Comparison of ENCODE assay signal across 8 cellular contexts in the genomic region with DNA sequence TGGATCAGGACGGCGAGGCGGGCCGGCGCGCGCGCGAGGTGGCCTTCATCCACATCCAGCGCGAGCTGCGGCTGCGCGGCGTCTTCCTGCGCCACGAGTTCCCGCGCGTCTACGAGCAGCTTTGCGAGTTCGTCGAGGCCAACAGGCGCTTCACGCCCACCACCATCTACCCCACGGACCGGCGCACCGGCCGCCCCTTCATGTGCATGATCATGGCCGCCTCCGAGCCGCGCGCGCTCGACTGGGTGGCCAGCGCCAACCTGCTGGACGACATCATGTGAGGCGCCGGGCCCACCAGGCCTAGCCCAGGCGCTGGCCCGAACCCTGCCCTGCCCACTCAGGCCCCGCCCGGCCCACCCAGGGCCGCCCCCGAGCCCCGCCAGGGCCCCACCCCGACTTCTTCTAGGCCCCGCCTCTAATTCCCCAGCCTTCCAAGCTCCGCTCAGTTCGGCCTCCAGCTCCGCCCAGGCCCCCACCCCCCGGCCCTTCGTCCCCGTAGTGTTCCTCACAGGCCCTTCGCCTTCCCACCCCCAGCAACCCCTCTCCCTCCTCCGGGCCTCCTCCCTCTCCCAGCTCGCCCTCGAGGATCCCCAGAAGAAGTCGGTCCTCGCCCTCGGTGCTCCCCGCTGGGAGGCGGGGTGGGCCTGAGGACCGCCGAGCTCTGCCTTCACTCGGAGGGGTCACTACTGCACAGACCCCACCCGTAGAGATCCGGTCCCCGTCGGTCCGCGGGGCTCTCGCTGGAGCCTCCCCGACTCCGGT. TPM values are rescaled to one million over a fixed set of nuclear protein-coding genes. Genes with fewer than 3 reads are reported as not detected.
DNase-seq lines count a peak whose midpoint lies in the region; ATAC-seq and TF ChIP-seq lines count a peak whose summit lies in the region.

No MANE protein-coding gene starts in this region.

- DNase-seq in 8988T (peak; percentile 92), GM13977 (ENCODE audit: low spot score) (peak; percentile 68), SK-N-DZ (ENCODE audit: low spot score) (peak; percentile 55), mucosa of descending colon (peak; percentile 85 to 86 (median 86)), kidney glomerular epithelial cell (lab: John Stamatoyannopoulos, UW) (no peak), posterior cingulate gyrus (no peak)
- no peak for DNase-seq in effector memory CD8-positive, alpha-beta T cell

- H3K27ac Mint-ChIP-seq in effector memory CD8-positive, alpha-beta T cell, result peak overlapping the region; percentile 93 to 94

- H3K4me3 Mint-ChIP-seq in effector memory CD8-positive, alpha-beta T cell, result peak overlapping the region; percentile 92

- H3K36me3 ChIP-seq in mucosa of descending colon (ENCODE audit: low read depth), result no peaks in the 10 kb centered on the region

- no peaks in the 10 kb centered on the region for H3K9me3 Mint-ChIP-seq in effector memory CD8-positive, alpha-beta T cell

- H3K9me3 ChIP-seq in mucosa of descending colon, result no peaks in the 10 kb centered on the region

- peak overlapping the region; percentile 54 for H3K4me3 ChIP-seq in mucosa of descending colon

- peaks cover 31% of the 10 kb centered on the region for H3K4me1 ChIP-seq in mucosa of descending colon (ENCODE audit: low read depth)

- in situ Hi-C loops in GM13977 (cut with MboI; ENCODE audit: low pct_unique_long_range_greater_than_20kb, low sequenced_read_pairs, unreplicated experiment), result no loop called here

- TF ChIP-seq CTCF in GM13977 (IDR thresholded peaks at IDR 0.05; ENCODE audit: extremely low read depth, insufficient read depth, missing control alignments) (no peak), mucosa of descending colon (IDR thresholded peaks at IDR 0.05) (no peak)

- intact Hi-C loops in mucosa of descending colon (cut with DNase I, micrococcal nuclease) (no loop called here), posterior cingulate gyrus (cut with DNase I) (loop anchor here (10.0 kb wide), 1 partner anchor 98 kb away; a partner anchor contains a TSS)

- H3K27me3 Mint-ChIP-seq in effector memory CD8-positive, alpha-beta T cell, result peaks cover 0 to 11% of the 10 kb centered on the region in 2 donors

- H3K4me1 Mint-ChIP-seq in effector memory CD8-positive, alpha-beta T cell (ENCODE audit: low read depth in 2 of 2), result peaks cover 15 to 16% of the 10 kb centered on the region in 2 donors

- H3K36me3 Mint-ChIP-seq in effector memory CD8-positive, alpha-beta T cell (ENCODE audit: insufficient read depth), result peaks cover 58% of the 10 kb centered on the region

- no peak for ATAC-seq in effector memory CD8-positive, alpha-beta T cell (replicated peaks)
- ATAC-seq in mucosa of descending colon (peak; percentile 50), HG03378 (IDR thresholded peaks at IDR 0.05; ENCODE audit: unreplicated experiment) (no peak)

RNA-seq across cellular contexts. Expression of a gene that starts 2.0 kb away (rescaled TPM):
- polyA plus RNA-seq in SK-N-DZ (2014; cell fraction: cytosol; rRNA removed), result 83.9 and 129 TPM in 2 replicates
- polyA plus RNA-seq in SK-N-DZ (2014; cell fraction: nucleus; rRNA removed), result 114 and 184 TPM in 2 replicates
- total RNA-seq in mucosa of descending colon, result 100 to 1,000 TPM in 2 of 3 donors, 10 to 100 TPM in 1; 96.4 to 163 (median 102) TPM

RNA-seq across cellular contexts. Expression of a gene that starts 4.9 kb away (rescaled TPM):
- polyA plus RNA-seq in SK-N-DZ (2014; cell fraction: cytosol; rRNA removed), result 3.3 and 5.7 TPM in 2 replicates
- 151 and 179 TPM in 2 replicates for polyA plus RNA-seq in SK-N-DZ (2014; cell fraction: nucleus; rRNA removed)
- total RNA-seq in mucosa of descending colon, result 10 to 100 TPM; 15.4 to 43.8 (median 18.5) TPM

RNA-seq across cellular contexts. Expression of a gene that starts 5.0 kb away (rescaled TPM):
- 0.28 and 1.1 TPM in 2 replicates for polyA plus RNA-seq in SK-N-DZ (2014; cell fraction: cytosol; rRNA removed)
- polyA plus RNA-seq in SK-N-DZ (2014; cell fraction: nucleus; rRNA removed), result 9.8 and 12.7 TPM in 2 replicates
- total RNA-seq in mucosa of descending colon, result 10 to 100 TPM in 2 of 3 donors, 1 to 10 TPM in 1; 7.4 to 21.6 (median 16.4) TPM

RNA-seq across cellular contexts. Expression of a gene that starts 18.9 kb away (rescaled TPM):
- 448 and 474 TPM in 2 replicates for polyA plus RNA-seq in SK-N-DZ (2014; cell fraction: cytosol; rRNA removed)
- polyA plus RNA-seq in SK-N-DZ (2014; cell fraction: nucleus; rRNA removed), result 397 and 472 TPM in 2 replicates
- total RNA-seq in mucosa of descending colon, result 100 to 1,000 TPM; 311 to 445 (median 397) TPM

RNA-seq across cellular contexts. Expression of a gene that starts 39.1 kb away (rescaled TPM):
- 37.1 and 39.3 TPM in 2 replicates for polyA plus RNA-seq in SK-N-DZ (2014; cell fraction: cytosol; rRNA removed)
- 55.2 and 61.2 TPM in 2 replicates for polyA plus RNA-seq in SK-N-DZ (2014; cell fraction: nucleus; rRNA removed)
- total RNA-seq in mucosa of descending colon, result 10 to 100 TPM; 19.6 to 28.2 (median 21.1) TPM

Comparison
In these comparisons a context has a peak if more than half of its experiments do, and no peak if none do; other contexts are left out.
1. DNase-seq: peak in 8988T (single experiment), GM13977 (single experiment), SK-N-DZ (single experiment) and mucosa of descending colon (3 of 3); none in effector memory CD8-positive, alpha-beta T cell (0 of 3), kidney glomerular epithelial cell (single experiment) and posterior cingulate gyrus (0 of 10).